In genomic region chr15:38586005-38586404, GRCh38 we compare ENCODE assay signal across 2 cellular contexts. TPM values are rescaled to one million over a fixed set of nuclear protein-coding genes. Genes with fewer than 3 reads are reported as not detected.
"Had no signal": no experiment of that assay in that cellular context is flagged by ENCODE, and none has a peak within 500 bp of the region (broad histone marks: within the 10 kb centered on the region; RNA-seq: fewer than 3 reads in every experiment).

No MANE protein-coding gene starts in this region.

RNA-seq across cellular contexts. Expression of gene RASGRP1, which starts 21.4 kb away (rescaled TPM):
- total RNA-seq: PC-3, SJSA1 had no signal
